12 cellular contexts compared by ENCODE assay signal in the genomic region with DNA sequence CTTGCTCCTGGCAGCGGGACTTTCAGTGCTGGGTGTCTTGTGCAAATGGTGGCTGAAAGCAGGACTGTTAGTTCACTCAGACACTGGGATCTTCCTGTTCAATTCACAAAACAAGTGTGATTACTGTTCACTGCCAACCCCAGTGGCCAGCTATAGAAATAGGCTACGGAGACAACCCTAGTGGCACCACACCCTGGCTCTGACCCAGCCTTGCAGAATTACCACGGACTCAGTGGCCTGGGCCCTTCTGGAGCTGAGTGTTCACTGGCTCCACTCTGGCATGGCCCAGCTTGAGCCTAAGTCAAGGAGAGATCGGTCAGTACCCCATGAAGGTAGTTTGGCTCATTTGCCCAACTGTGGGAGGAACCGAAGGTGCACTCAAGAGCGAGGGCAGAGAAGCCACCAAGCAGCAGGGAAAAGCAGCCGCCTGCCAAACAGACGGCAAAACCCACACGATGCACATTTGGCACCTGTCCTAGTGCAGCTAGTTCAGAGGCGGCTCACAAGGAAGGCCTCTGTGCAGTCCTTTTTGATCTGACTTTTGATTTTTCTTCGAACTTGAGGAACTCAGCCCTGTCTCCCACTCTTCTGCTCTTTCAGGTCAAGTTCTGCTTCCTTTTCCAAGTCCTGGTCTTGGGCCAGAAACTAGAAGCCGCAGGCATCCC. TPM values are rescaled to one million over a fixed set of nuclear protein-coding genes. Genes with fewer than 3 reads are reported as not detected.
DNase-seq lines count a peak whose midpoint lies in the region; ATAC-seq and TF ChIP-seq lines count a peak whose summit lies in the region.
"Had no signal": no experiment of that assay in that cellular context is flagged by ENCODE, and none has a peak within 500 bp of the region (broad histone marks: within the 10 kb centered on the region; RNA-seq: fewer than 3 reads in every experiment).

No MANE protein-coding gene starts in this region.

- H3K4me3 ChIP-seq in sigmoid colon = no peak overlapping the region
- H3K4me3 ChIP-seq: esophagus squamous epithelium had no signal

- TF ChIP-seq CTCF in sigmoid colon (IDR thresholded peaks at IDR 0.05) = no peak

- H3K27me3 ChIP-seq in sigmoid colon = no peaks in the 10 kb centered on the region
- H3K27me3 ChIP-seq: esophagus squamous epithelium had no signal

- peaks cover 0 to 75% (median 58%) of the 10 kb centered on the region in 4 donors for H3K4me1 ChIP-seq in sigmoid colon

- no peak for TF ChIP-seq EP300 in sigmoid colon (IDR thresholded peaks at IDR 0.05)

- intact Hi-C loops in sigmoid colon (cut with DNase I) = no loop called here

- ATAC-seq in GM18502 (IDR thresholded peaks at IDR 0.05; ENCODE audit: poor library complexity, unreplicated experiment) = no peak
- ATAC-seq: naive thymus-derived CD8-positive, alpha-beta T cell had no signal

- TF ChIP-seq POLR2A in sigmoid colon (IDR thresholded peaks at IDR 0.05) = no peak

- 60 to 80% methylated on average over 12 of the region's 12 CpGs for WGBS in sigmoid colon, 2 donors

- H3K9me3 ChIP-seq in sigmoid colon = no peaks in the 10 kb centered on the region
- H3K9me3 ChIP-seq: esophagus squamous epithelium, SK-N-SH had no signal

- DNase-seq in DMS79 (lab: John Stamatoyannopoulos, UW) (peak; percentile 43), hippocampal formation (lab: John Stamatoyannopoulos, UW) (peak; percentile 32 to 41), sigmoid colon (no peak), SKM-1 (lab: John Stamatoyannopoulos, UW; ENCODE audit: unreplicated experiment) (no peak), NCI-H774 (lab: John Stamatoyannopoulos, UW) (no peak), EL (no peak)
- DNase-seq: esophagus squamous epithelium; naive thymus-derived CD8-positive, alpha-beta T cell; NCI-H1105 treated with DMSO at 0.1 percent for 48 hours; SK-N-SH had no signal

- H3K36me3 ChIP-seq in sigmoid colon = peaks cover 6 to 46% (median 29%) of the 10 kb centered on the region in 4 donors

- peak overlapping the region; percentile 74 for H3K27ac ChIP-seq in angular gyrus (ENCODE audit: low read depth, low read length)
- peak overlapping the region; percentile 51 to 89 (median 74) for H3K27ac ChIP-seq in sigmoid colon
- H3K27ac ChIP-seq: esophagus squamous epithelium had no signal

RNA-seq across cellular contexts. Expression of gene KIAA2013, which starts 5.9 kb away (rescaled TPM):
- 10 to 100 TPM; 46.6 to 86.7 (median 66.6) TPM for total RNA-seq in sigmoid colon
- 10 to 100 TPM; 26.4 to 61.2 (median 28.9) TPM for polyA plus RNA-seq in sigmoid colon

RNA-seq across cellular contexts. Expression of gene PLOD1, which starts 14.1 kb away (rescaled TPM):
- total RNA-seq in sigmoid colon = 10 to 100 TPM; 41.1 to 76.2 (median 51.0) TPM
- polyA plus RNA-seq in sigmoid colon = 10 to 100 TPM in 2 of 3 donors, 1 to 10 TPM in 1; 5.4 to 40.9 (median 16.2) TPM

RNA-seq across cellular contexts. Expression of gene MFN2, which starts 59.9 kb away (rescaled TPM):
- 100 to 1,000 TPM in 2 of 4 donors, 10 to 100 TPM in 2; 83.9 to 121 (median 96.9) TPM for total RNA-seq in sigmoid colon
- 10 to 100 TPM; 33.0 to 61.5 (median 58.0) TPM for polyA plus RNA-seq in sigmoid colon

Comparison
In these comparisons a context has a peak if more than half of its experiments do, and no peak if none do; other contexts are left out.
1. DNase-seq: peak in DMS79 (single experiment) and hippocampal formation (2 of 2); none in sigmoid colon (single experiment), SKM-1 (single experiment), NCI-H774 (single experiment) and EL (single experiment).